8 cellular contexts compared by ENCODE assay signal in the genomic region with DNA sequence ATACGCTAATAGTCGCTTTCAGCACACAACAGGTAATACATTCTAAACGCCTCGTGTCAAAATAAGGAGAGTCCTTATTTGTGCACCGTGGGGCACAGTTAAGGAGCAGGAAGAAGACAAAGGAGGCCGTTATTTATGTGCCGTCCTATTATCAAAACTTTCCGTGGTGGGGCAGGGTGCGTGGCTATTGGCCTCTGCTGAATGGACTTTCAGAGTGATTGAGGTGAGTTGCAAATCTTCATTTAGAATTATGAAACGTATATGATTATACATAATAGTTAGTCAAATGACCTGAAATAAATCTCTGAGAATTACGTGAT. TPM values are rescaled to one million over a fixed set of nuclear protein-coding genes. Genes with fewer than 3 reads are reported as not detected.
DNase-seq lines count a peak whose midpoint lies in the region; ATAC-seq and TF ChIP-seq lines count a peak whose summit lies in the region.

No MANE protein-coding gene starts in this region.

- DNase-seq in CD4-positive, alpha-beta memory T cell, result peak in 1 of 5 donors; percentile 1
- DNase-seq in natural killer cell (no peak), iPS-NIHi11 (ENCODE audit: low spot score) (no peak), NCI-H774 (lab: John Stamatoyannopoulos, UW) (no peak)

- H3K4me3 ChIP-seq in CD4-positive, alpha-beta memory T cell (ENCODE audit: low read length in 2 of 2), result peak overlapping the region; percentile 59 to 92
- peak overlapping the region; percentile 87 for H3K4me3 ChIP-seq in HEK293 (ENCODE audit: low read depth, low read length)
- H3K4me3 ChIP-seq in endocrine pancreas (ENCODE audit: control insufficient read depth, insufficient read depth, low read length), result peak overlapping the region; percentile 95

- H3K9ac ChIP-seq in endocrine pancreas (ENCODE audit: control insufficient read depth, insufficient read depth, low read length), result peak overlapping the region; percentile 97

- peak overlapping the region; percentile 87 to 96 (median 92) for H3K4me3 Mint-ChIP-seq in CD4-positive, alpha-beta memory T cell
- H3K4me3 Mint-ChIP-seq in T-helper 1 cell treated with Interleukin-12 subunit alpha and Interleukin-12 subunit beta and Interleukin-4 antibody, amounts not matched to agents 30 μg/mL and 1 μg/mL, for 36 hours, result peak overlapping the region; percentile 97
- peak overlapping the region; percentile 96 for H3K4me3 Mint-ChIP-seq in natural killer cell

- intact Hi-C loops in CD4-positive, alpha-beta memory T cell (cut with micrococcal nuclease), result loop anchor here (5.0 kb wide), 1 partner anchor 89 kb away; a partner anchor contains a TSS
- intact Hi-C loops in natural killer cell (cut with micrococcal nuclease), result no loop called here

- H3K27me3 Mint-ChIP-seq in CD4-positive, alpha-beta memory T cell, result no peaks in the 10 kb centered on the region
- H3K27me3 Mint-ChIP-seq in T-helper 1 cell treated with Interleukin-12 subunit alpha and Interleukin-12 subunit beta and Interleukin-4 antibody, amounts not matched to agents 30 μg/mL and 1 μg/mL, for 36 hours (ENCODE audit: low read depth), result no peaks in the 10 kb centered on the region
- no peaks in the 10 kb centered on the region for H3K27me3 Mint-ChIP-seq in natural killer cell (ENCODE audit: low read depth in 2 of 2)

- ATAC-seq in natural killer cell (no peak), GM21737 (IDR thresholded peaks at IDR 0.05; ENCODE audit: unreplicated experiment) (no peak)

- no peaks in the 10 kb centered on the region for H3K36me3 ChIP-seq in CD4-positive, alpha-beta memory T cell (ENCODE audit: insufficient read depth, low read length)
- H3K36me3 ChIP-seq in HEK293 (ENCODE audit: control insufficient read depth in 2 of 2, insufficient read depth in 1 of 2, low read length in 2 of 2) (peaks cover 13 to 14% of the 10 kb centered on the region in 2 experiments; a peak in 2 of 3 replicates), endocrine pancreas (ENCODE audit: control insufficient read depth, insufficient read depth, low read length) (no peaks in the 10 kb centered on the region)

- POLR2A ChIA-PET in CD4-positive, alpha-beta memory T cell (lab: Charles Lee; ENCODE audit: partially characterized antibody), result interaction anchor here (1.2 to 4.2 kb wide), 2 partner anchors 27 to 58 kb away, joined by 8 to 69 read pairs; a partner anchor contains a TSS
- POLR2A ChIA-PET in HEK293 (lab: Yijun Ruan, JAX), result interaction anchor here (0.8 to 1.2 kb wide), 4 partner anchors 11 to 28 kb away, joined by 3 to 5 read pairs (median 4); a partner anchor contains a TSS

- H3K27ac Mint-ChIP-seq in CD4-positive, alpha-beta memory T cell, result peak overlapping the region; percentile 87 to 99 (median 95)
- H3K27ac Mint-ChIP-seq in T-helper 1 cell treated with Interleukin-12 subunit alpha and Interleukin-12 subunit beta and Interleukin-4 antibody, amounts not matched to agents 30 μg/mL and 1 μg/mL, for 36 hours, result peak overlapping the region; percentile 96
- H3K27ac Mint-ChIP-seq in natural killer cell, result peak overlapping the region; percentile 94 to 99

- H3K9me3 ChIP-seq in CD4-positive, alpha-beta memory T cell (ENCODE audit: control insufficient read depth in 1 of 2, low read length in 2 of 2), result no peaks in the 10 kb centered on the region
- H3K9me3 ChIP-seq in HEK293 (ENCODE audit: control insufficient read depth, insufficient read depth, low read depth, low read length) (no peaks in the 10 kb centered on the region), endocrine pancreas (ENCODE audit: control insufficient read depth, low read length) (no peaks in the 10 kb centered on the region)

- peaks cover 5 to 26% of the 10 kb centered on the region in 2 donors for H3K36me3 Mint-ChIP-seq in CD4-positive, alpha-beta memory T cell
- H3K36me3 Mint-ChIP-seq in T-helper 1 cell treated with Interleukin-12 subunit alpha and Interleukin-12 subunit beta and Interleukin-4 antibody, amounts not matched to agents 30 μg/mL and 1 μg/mL, for 36 hours (ENCODE audit: low read depth), result peaks cover 17% of the 10 kb centered on the region
- no peaks in the 10 kb centered on the region for H3K36me3 Mint-ChIP-seq in natural killer cell

- no peaks in the 10 kb centered on the region for H3K9me3 Mint-ChIP-seq in CD4-positive, alpha-beta memory T cell
- no peaks in the 10 kb centered on the region for H3K9me3 Mint-ChIP-seq in T-helper 1 cell treated with Interleukin-12 subunit alpha and Interleukin-12 subunit beta and Interleukin-4 antibody, amounts not matched to agents 30 μg/mL and 1 μg/mL, for 36 hours
- H3K9me3 Mint-ChIP-seq in natural killer cell, result no peaks in the 10 kb centered on the region

- H3K4me1 ChIP-seq in CD4-positive, alpha-beta memory T cell (ENCODE audit: insufficient read depth, low read length), result peaks cover 29% of the 10 kb centered on the region
- peaks cover 11% of the 10 kb centered on the region; the same call in 1 of the 2 replicates for H3K4me1 ChIP-seq in HEK293 (ENCODE audit: control insufficient read depth, insufficient read depth, low read length)
- H3K4me1 ChIP-seq in endocrine pancreas (ENCODE audit: control insufficient read depth, insufficient read depth, low read length), result peaks cover 4% of the 10 kb centered on the region

- CTCF ChIA-PET in CD4-positive, alpha-beta memory T cell (lab: Charles Lee; ENCODE audit: partially characterized antibody), result interaction anchor here (0.6 to 1.8 kb wide), 6 partner anchors 27 to 108 kb away, joined by 3 to 5 read pairs (median 4); a partner anchor contains a TSS
- CTCF ChIA-PET in HEK293 (lab: Yijun Ruan, JAX), result interaction anchor here (0.6 kb wide), 1 partner anchor 1270 kb away, joined by 3 read pairs; no protein-coding TSS in a partner anchor

- peak overlapping the region; percentile 94 for H3K27ac ChIP-seq in CD4-positive, alpha-beta memory T cell (ENCODE audit: low read depth, low read length)
- peak overlapping the region; percentile 97 for H3K27ac ChIP-seq in HEK293 (ENCODE audit: extremely low read depth, low read depth, low read length)

- TF ChIP-seq CTCF in HEK293 (tag by site-specific recombination; IDR thresholded peaks at IDR 0.05) (no peak), natural killer cell (IDR thresholded peaks at IDR 0.05) (no peak)

- no peaks in the 10 kb centered on the region for H3K27me3 ChIP-seq in CD4-positive, alpha-beta memory T cell (ENCODE audit: insufficient read depth, low read length)
- H3K27me3 ChIP-seq in endocrine pancreas (ENCODE audit: control insufficient read depth, insufficient read depth, low read length), result no peaks in the 10 kb centered on the region

- H3K4me1 Mint-ChIP-seq in CD4-positive, alpha-beta memory T cell, result peaks cover 18 to 47% (median 34%) of the 10 kb centered on the region in 4 donors
- peaks cover 29% of the 10 kb centered on the region for H3K4me1 Mint-ChIP-seq in T-helper 1 cell treated with Interleukin-12 subunit alpha and Interleukin-12 subunit beta and Interleukin-4 antibody, amounts not matched to agents 30 μg/mL and 1 μg/mL, for 36 hours (ENCODE audit: low read depth)
- H3K4me1 Mint-ChIP-seq in natural killer cell, result peaks cover 27% of the 10 kb centered on the region in 2 donors

TF ChIP-seq in HEK293, 187 proteins besides CTCF, POLR2A, EP300 and RAD21:
- TF ChIP-seq, protein P1, sequence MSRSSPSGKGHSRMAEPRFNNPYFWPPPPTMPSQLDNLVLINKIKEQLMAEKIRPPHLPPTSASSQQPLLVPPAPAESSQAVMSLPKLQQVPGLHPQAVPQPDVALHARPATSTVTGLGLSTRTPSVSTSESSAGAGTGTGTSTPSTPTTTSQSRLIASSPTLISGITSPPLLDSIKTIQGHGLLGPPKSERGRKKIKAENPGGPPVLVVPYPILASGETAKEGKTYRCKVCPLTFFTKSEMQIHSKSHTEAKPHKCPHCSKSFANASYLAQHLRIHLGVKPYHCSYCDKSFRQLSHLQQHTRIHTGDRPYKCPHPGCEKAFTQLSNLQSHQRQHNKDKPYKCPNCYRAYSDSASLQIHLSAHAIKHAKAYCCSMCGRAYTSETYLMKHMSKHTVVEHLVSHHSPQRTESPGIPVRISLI (tag by site-specific recombination; IDR thresholded peaks at IDR 0.05), result no peak
- TF ChIP-seq, protein P2, sequence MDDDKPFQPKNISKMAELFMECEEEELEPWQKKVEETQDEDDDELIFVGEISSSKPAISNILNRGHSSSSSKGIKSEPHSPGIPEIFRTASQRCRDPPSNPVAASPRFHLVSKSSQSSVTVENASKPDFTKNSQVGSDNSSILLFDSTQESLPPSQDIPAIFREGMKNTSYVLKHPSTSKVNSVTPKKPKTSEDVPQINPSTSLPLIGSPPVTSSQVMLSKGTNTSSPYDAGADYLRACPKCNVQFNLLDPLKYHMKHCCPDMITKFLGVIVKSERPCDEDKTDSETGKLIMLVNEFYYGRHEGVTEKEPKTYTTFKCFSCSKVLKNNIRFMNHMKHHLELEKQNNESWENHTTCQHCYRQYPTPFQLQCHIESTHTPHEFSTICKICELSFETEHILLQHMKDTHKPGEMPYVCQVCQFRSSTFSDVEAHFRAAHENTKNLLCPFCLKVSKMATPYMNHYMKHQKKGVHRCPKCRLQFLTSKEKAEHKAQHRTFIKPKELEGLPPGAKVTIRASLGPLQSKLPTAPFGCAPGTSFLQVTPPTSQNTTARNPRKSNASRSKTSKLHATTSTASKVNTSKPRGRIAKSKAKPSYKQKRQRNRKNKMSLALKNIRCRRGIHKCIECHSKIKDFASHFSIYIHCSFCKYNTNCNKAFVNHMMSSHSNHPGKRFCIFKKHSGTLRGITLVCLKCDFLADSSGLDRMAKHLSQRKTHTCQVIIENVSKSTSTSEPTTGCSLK (tag by site-specific recombination; IDR thresholded peaks at IDR 0.05), result no peak
- TF ChIP-seq SCRT1 (tag by site-specific recombination; IDR thresholded peaks at IDR 0.05; ENCODE audit: borderline replicate concordance), result 0 out of 2 replicates have a peak, but pooled peaks have one; percentile 30
- no peak for TF ChIP-seq ZNF785 (tag by site-specific recombination; IDR thresholded peaks at IDR 0.05)
- 0 out of 2 replicates have a peak, but pooled peaks have one; percentile 15 for TF ChIP-seq MEIS1 (CRISPR knock-in tag; IDR thresholded peaks at IDR 0.05; ENCODE audit: borderline replicate concordance)

RNA-seq across cellular contexts. Expression of a gene that starts 0.8 kb away (rescaled TPM):
- 10 to 100 TPM; 33.4 to 33.9 TPM for total RNA-seq in CD4-positive, alpha-beta memory T cell
- 1 to 10 TPM; 9.2 TPM for polyA plus RNA-seq in CD4-positive, alpha-beta memory T cell
- total RNA-seq in natural killer cell, result 10 to 100 TPM; 42.7 to 49.8 (median 44.7) TPM

RNA-seq across cellular contexts. Expression of a gene that starts 27.6 kb away (rescaled TPM):
- total RNA-seq in CD4-positive, alpha-beta memory T cell, result 10 to 100 TPM; 42.8 to 52.0 TPM
- 10 to 100 TPM; 14.4 to 23.0 TPM for polyA plus RNA-seq in CD4-positive, alpha-beta memory T cell
- 10 to 100 TPM; 36.6 to 48.3 (median 47.8) TPM for total RNA-seq in natural killer cell

RNA-seq across cellular contexts. Expression of a gene that starts 58.3 kb away (rescaled TPM):
- total RNA-seq in CD4-positive, alpha-beta memory T cell, result 10 to 100 TPM; 13.1 to 15.6 TPM
- 10 to 100 TPM; 11.5 to 11.6 TPM for polyA plus RNA-seq in CD4-positive, alpha-beta memory T cell
- total RNA-seq in natural killer cell, result 10 to 100 TPM in 1 of 3 donors, 1 to 10 TPM in 2; 7.6 to 11.5 (median 7.7) TPM
